ENCODE assay signal across 8 cellular contexts in the genomic region with DNA sequence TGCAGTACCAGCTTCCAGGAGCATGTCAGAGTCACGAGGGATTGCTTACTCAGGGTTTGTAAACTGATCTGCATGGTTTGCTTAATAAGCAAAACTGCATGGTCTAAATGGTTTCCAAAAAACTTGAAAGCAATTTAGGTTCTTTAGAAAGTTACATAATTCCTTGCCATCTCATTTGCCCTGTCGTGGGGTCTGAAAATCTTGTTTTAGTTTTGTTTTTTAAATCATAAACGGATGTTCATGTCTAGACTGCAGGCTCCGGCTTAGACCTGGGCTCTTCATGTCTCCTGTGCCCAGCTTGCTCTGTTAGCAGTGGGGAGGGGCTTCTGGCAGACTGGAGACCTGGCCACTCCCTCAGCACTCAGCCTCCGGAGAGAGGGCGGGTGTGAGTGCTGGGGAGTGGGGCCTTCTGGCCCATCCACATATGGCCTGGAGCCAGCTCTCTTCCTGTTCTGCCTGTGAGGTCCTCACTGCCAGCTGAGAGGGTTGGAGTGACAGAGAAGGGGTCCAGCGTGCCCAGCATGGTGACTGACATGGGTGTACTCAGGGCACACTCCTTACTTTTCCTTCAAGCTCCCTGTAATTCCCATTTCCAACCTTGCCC.
DNase-seq lines count a peak whose midpoint lies in the region; ATAC-seq and TF ChIP-seq lines count a peak whose summit lies in the region.

No MANE protein-coding gene starts in this region.

- H3K9me3 Mint-ChIP-seq in stimulated activated naive B cell treated with anti-CD40 and anti-IgM and Interleukin-4, amounts not matched to agents 10 μg/mL and 1 μg/mL and 100 μg/mL, for 72 hours: no peaks in the 10 kb centered on the region
- H3K9me3 Mint-ChIP-seq in T-helper 2 cell treated with Interferon-gamma antibody and Interleukin-4, amounts not matched to agents 5 μg/mL and 100 μg/mL, for 36 hours: no peaks in the 10 kb centered on the region

- H3K36me3 Mint-ChIP-seq in stimulated activated naive B cell treated with anti-CD40 and anti-IgM and Interleukin-4, amounts not matched to agents 10 μg/mL and 1 μg/mL and 100 μg/mL, for 72 hours: no peaks in the 10 kb centered on the region
- H3K36me3 Mint-ChIP-seq in T-helper 2 cell treated with Interferon-gamma antibody and Interleukin-4, amounts not matched to agents 5 μg/mL and 100 μg/mL, for 36 hours (ENCODE audit: low read depth): no peaks in the 10 kb centered on the region

- H3K4me1 Mint-ChIP-seq in stimulated activated naive B cell treated with anti-CD40 and anti-IgM and Interleukin-4, amounts not matched to agents 10 μg/mL and 1 μg/mL and 100 μg/mL, for 72 hours: peaks cover 18 to 28% of the 10 kb centered on the region in 2 donors
- peaks cover under 1% of the 10 kb centered on the region for H3K4me1 Mint-ChIP-seq in T-helper 2 cell treated with Interferon-gamma antibody and Interleukin-4, amounts not matched to agents 5 μg/mL and 100 μg/mL, for 36 hours (ENCODE audit: low read depth)

- DNase-seq in activated CD4-positive, CD25-positive, alpha-beta regulatory T cell treated with anti-CD3 and anti-CD28 coated beads, Interleukin-2, amount 50 U/mL, for 72 hours: peak; percentile 21
- peak; percentile 42 for DNase-seq in NCI-H774 (lab: John Stamatoyannopoulos, UW)
- peak; percentile 21 for DNase-seq in fibroblast of mammary gland (ENCODE audit: low read depth)
- DNase-seq in stimulated activated naive B cell treated with anti-CD40 and anti-IgM and Interleukin-4, amounts not matched to agents 10 μg/mL and 1 μg/mL and 100 μg/mL, for 72 hours: no peak
- DNase-seq in T-helper 2 cell treated with Interferon-gamma antibody and Interleukin-4, amounts not matched to agents 5 μg/mL and 100 μg/mL, for 36 hours (ENCODE audit: low spot score): no peak
- no peak for DNase-seq in NCI-H446 treated with DMSO at 0.1 percent for 48 hours (lab: John Stamatoyannopoulos, UW)
- DNase-seq in dedifferentiated amniotic fluid mesenchymal stem cell (ENCODE audit: extremely low spot score): no peak

- peaks cover 7 to 23% of the 10 kb centered on the region in 2 donors for H3K27me3 Mint-ChIP-seq in stimulated activated naive B cell treated with anti-CD40 and anti-IgM and Interleukin-4, amounts not matched to agents 10 μg/mL and 1 μg/mL and 100 μg/mL, for 72 hours
- peaks cover 23% of the 10 kb centered on the region for H3K27me3 Mint-ChIP-seq in T-helper 2 cell treated with Interferon-gamma antibody and Interleukin-4, amounts not matched to agents 5 μg/mL and 100 μg/mL, for 36 hours (ENCODE audit: low read depth)

- no peak for ATAC-seq in activated CD4-positive, CD25-positive, alpha-beta regulatory T cell treated with anti-CD3 and anti-CD28 coated beads, Interleukin-2, amount 50 U/mL, for 24 hours
- ATAC-seq in stimulated activated naive B cell treated with anti-CD40 and anti-IgM and Interleukin-4, amounts not matched to agents 10 μg/mL and 1 μg/mL and 100 μg/mL, for 72 hours (replicated peaks): peak; percentile 28 to 38

- no peak overlapping the region for H3K4me3 Mint-ChIP-seq in stimulated activated naive B cell treated with anti-CD40 and anti-IgM and Interleukin-4, amounts not matched to agents 10 μg/mL and 1 μg/mL and 100 μg/mL, for 72 hours
- no peak overlapping the region for H3K4me3 Mint-ChIP-seq in T-helper 2 cell treated with Interferon-gamma antibody and Interleukin-4, amounts not matched to agents 5 μg/mL and 100 μg/mL, for 36 hours

- no peak for TF ChIP-seq CTCF in fibroblast of mammary gland (conservative IDR thresholded peaks at IDR 0.05; ENCODE audit: control insufficient read depth, insufficient read depth, low read depth, low read length)

- peak overlapping the region; percentile 53 for H3K27ac Mint-ChIP-seq in stimulated activated naive B cell treated with anti-CD40 and anti-IgM and Interleukin-4, amounts not matched to agents 10 μg/mL and 1 μg/mL and 100 μg/mL, for 72 hours
- no peak overlapping the region for H3K27ac Mint-ChIP-seq in T-helper 2 cell treated with Interferon-gamma antibody and Interleukin-4, amounts not matched to agents 5 μg/mL and 100 μg/mL, for 36 hours

- no peak overlapping the region for H3K4me3 ChIP-seq in fibroblast of mammary gland (ENCODE audit: control insufficient read depth, low read depth, low read length)

Comparison
In these comparisons a context has a peak if more than half of its experiments do, and no peak if none do; other contexts are left out.
1. DNase-seq: peak in activated CD4-positive, CD25-positive, alpha-beta regulatory T cell treated with anti-CD3 and anti-CD28 coated beads, Interleukin-2, amount 50 U/mL, for 72 hours (single experiment), NCI-H774 (single experiment) and fibroblast of mammary gland (single experiment); none in stimulated activated naive B cell treated with anti-CD40 and anti-IgM and Interleukin-4, amounts not matched to agents 10 μg/mL and 1 μg/mL and 100 μg/mL, for 72 hours (single experiment), T-helper 2 cell treated with Interferon-gamma antibody and Interleukin-4, amounts not matched to agents 5 μg/mL and 100 μg/mL, for 36 hours (single experiment), NCI-H446 treated with DMSO at 0.1 percent for 48 hours (single experiment) and dedifferentiated amniotic fluid mesenchymal stem cell (single experiment).
2. ATAC-seq: peak in stimulated activated naive B cell treated with anti-CD40 and anti-IgM and Interleukin-4, amounts not matched to agents 10 μg/mL and 1 μg/mL and 100 μg/mL, for 72 hours (2 of 2); none in activated CD4-positive, CD25-positive, alpha-beta regulatory T cell treated with anti-CD3 and anti-CD28 coated beads, Interleukin-2, amount 50 U/mL, for 24 hours (0 of 2).